31 cellular contexts compared by ENCODE assay signal in genomic region chr12:57159341-57159740, GRCh38. TPM values are rescaled to one million over a fixed set of nuclear protein-coding genes. Genes with fewer than 3 reads are reported as not detected.
DNase-seq lines count a peak whose midpoint lies in the region; ATAC-seq and TF ChIP-seq lines count a peak whose summit lies in the region.
"Had no signal": no experiment of that assay in that cellular context is flagged by ENCODE, and none has a peak within 500 bp of the region (broad histone marks: within the 10 kb centered on the region; RNA-seq: fewer than 3 reads in every experiment).

No MANE protein-coding gene starts in this region.

- H2AFZ ChIP-seq in neuronal stem cell (ENCODE audit: low read length) = no peak overlapping the region

- peak overlapping the region; percentile 27 for H3K23ac ChIP-seq in neuronal stem cell (ENCODE audit: low read depth, low read length, poor library complexity)

- H3K36me3 ChIP-seq in heart left ventricle = peaks cover 3 to 100% (median 98%) of the 10 kb centered on the region in 9 donors
- H3K36me3 ChIP-seq in neuronal stem cell (replicated peaks in 1 of 2; ENCODE audit: control insufficient read depth in 2 of 2, insufficient read depth in 2 of 2, low read length in 2 of 2) = peaks cover 65 to 100% of the 10 kb centered on the region in 2 donors
- H3K36me3 ChIP-seq: colonic mucosa had no signal

- H2BK12ac ChIP-seq in neuronal stem cell (ENCODE audit: low read length) = no peak overlapping the region

- no peak overlapping the region for H4K91ac ChIP-seq in neuronal stem cell (ENCODE audit: low read depth, low read length, poor library complexity)

- no peaks in the 10 kb centered on the region for H3K9me3 ChIP-seq in heart left ventricle
- H3K9me3 ChIP-seq in neuronal stem cell (replicated peaks in 1 of 2; ENCODE audit: control insufficient read depth in 2 of 2, insufficient read depth in 1 of 2, low read depth in 1 of 2, low read length in 2 of 2) = no peaks in the 10 kb centered on the region
- H3K9me3 ChIP-seq: colonic mucosa, heart right ventricle had no signal

- H2BK120ac ChIP-seq in neuronal stem cell (ENCODE audit: low read depth, low read length) = no peak overlapping the region

- CTCF ChIA-PET in RWPE1 (lab: Yijun Ruan, JAX) = interaction anchor here (0.9 kb wide), 1 partner anchor 16 kb away, joined by 4 read pairs; no protein-coding TSS in a partner anchor

- no peaks in the 10 kb centered on the region for H3K79me1 ChIP-seq in neuronal stem cell (ENCODE audit: low read depth, low read length)

- H3K4me2 ChIP-seq in neuronal stem cell (ENCODE audit: insufficient read depth, low read length, poor library complexity, severe bottlenecking) = no peak overlapping the region
- H3K4me2 ChIP-seq: smooth muscle cell had no signal

- intact Hi-C loops in heart left ventricle (cut with DNase I) = no loop called here

- H3K27ac ChIP-seq in RWPE1 (peak overlapping the region; percentile 3; the same call in 1 of the 2 replicates), heart left ventricle (peak overlapping the region in 5 of 12 donors; percentile 14 to 73 (median 40)), neuronal stem cell (replicated peaks; ENCODE audit: low read length) (no peak overlapping the region)
- H3K27ac ChIP-seq: colonic mucosa had no signal

- peaks cover 0 to 71% (median 0%) of the 10 kb centered on the region in 12 donors for H3K4me1 ChIP-seq in heart left ventricle
- peaks cover 1 to 3% of the 10 kb centered on the region in 2 donors for H3K4me1 ChIP-seq in neuronal stem cell (ENCODE audit: control insufficient read depth in 2 of 2, insufficient read depth in 1 of 2, low read depth in 1 of 2, low read length in 2 of 2)
- H3K4me1 ChIP-seq: colonic mucosa had no signal

- no peaks in the 10 kb centered on the region for H3K27me3 ChIP-seq in heart left ventricle
- H3K27me3 ChIP-seq in neuronal stem cell (ENCODE audit: control insufficient read depth in 3 of 3, insufficient read depth in 3 of 3, low read depth in 1 of 3, low read length in 3 of 3) = no peaks in the 10 kb centered on the region
- H3K27me3 ChIP-seq: colonic mucosa, heart right ventricle had no signal

- no peak for TF ChIP-seq POLR2A in heart left ventricle (IDR thresholded peaks at IDR 0.05)

- no peak overlapping the region for H3K4me3 ChIP-seq in heart left ventricle
- no peak overlapping the region for H3K4me3 ChIP-seq in neuronal stem cell (ENCODE audit: low read length in 2 of 2)
- H3K4me3 ChIP-seq: colonic mucosa, heart right ventricle, smooth muscle cell had no signal

- H2BK15ac ChIP-seq in neuronal stem cell (ENCODE audit: low read length) = no peak overlapping the region

- H3K14ac ChIP-seq in neuronal stem cell (ENCODE audit: low read length) = no peak overlapping the region

- ATAC-seq in heart left ventricle (peak; percentile 14 to 32 (median 20)), HG03457 (IDR thresholded peaks at IDR 0.05; ENCODE audit: unreplicated experiment) (no peak), GM18870 (IDR thresholded peaks at IDR 0.05; ENCODE audit: unreplicated experiment) (no peak)
- ATAC-seq: activated naive CD8-positive, alpha-beta T cell treated with anti-CD3 and anti-CD28 coated beads, Interleukin-2, amount 50 U/mL, for 24 hours; effector memory CD8-positive, alpha-beta T cell; HepG2; WTC11 had no signal

- 76 to 87% (median 84%) methylated on average over 4 of the region's 4 CpGs for whole genome bisulfite sequencing in heart left ventricle, 4 donors
- no CpG with 5 or more reads among the region's 4 CpGs for WGBS in neuronal stem cell (ENCODE audit: extremely low coverage in 2 of 2, insufficient read length in 2 of 2, insufficient replicate concordance in 1 of 2), 2 donors

- no peak overlapping the region for H4K8ac ChIP-seq in neuronal stem cell (ENCODE audit: low read depth, low read length)

- H2AK5ac ChIP-seq in neuronal stem cell (ENCODE audit: low read depth, low read length) = no peak overlapping the region

- no peak for TF ChIP-seq CTCF in RWPE1 (conservative IDR thresholded peaks at IDR 0.05; ENCODE audit: low read depth)
- no peak for TF ChIP-seq CTCF in heart left ventricle (IDR thresholded peaks at IDR 0.05)

- DNase-seq in CD1c-positive myeloid dendritic cell (ENCODE audit: extremely low spot score) (peak; percentile 40), RWPE1 (ENCODE audit: low spot score) (no peak), heart left ventricle (no peak), neuronal stem cell (ENCODE audit: low spot score) (no peak), D341Med (ENCODE audit: low spot score) (no peak), NCI-H187 treated with DMSO at 0.1 percent for 48 hours (lab: John Stamatoyannopoulos, UW) (no peak)
- DNase-seq: ACHN; activated CD4-positive, alpha-beta T cell treated with anti-CD3 and anti-CD28 coated beads, Interleukin-2, amount 10 ng/mL, durations not matched to agents 7 days and 5 days; activated naive CD8-positive, alpha-beta T cell treated with anti-CD3 and anti-CD28 coated beads, Interleukin-2, amount 50 U/mL, for 24 hours; activated T-cell treated with anti-CD3 and anti-CD28 coated beads, Interleukin-2, amount 50 U/mL, for 48 hours; colonic mucosa; effector memory CD8-positive, alpha-beta T cell; erythroblast; heart right ventricle; Kasumi-1; mammary epithelial cell; NCI-H526 treated with DMSO at 0.1 percent for 48 hours; nucleus accumbens; SIG-M5; stimulated activated CD4-positive, alpha-beta T cell treated with anti-CD3 and anti-CD28 coated beads, Interleukin-2, amount 100 ng/mL, for 24 hours had no signal

- H3K9ac ChIP-seq in neuronal stem cell (ENCODE audit: low read depth, low read length, poor library complexity) = peak overlapping the region; percentile 12

- no peak overlapping the region for H3K18ac ChIP-seq in neuronal stem cell (ENCODE audit: low read length)

- no peak overlapping the region for H3K4ac ChIP-seq in neuronal stem cell (ENCODE audit: low read length)

- POLR2A ChIA-PET in RWPE1 (lab: Yijun Ruan, JAX; ENCODE audit: low non-redundant PET) = interaction anchor here (0.7 kb wide), 1 partner anchor 34 kb away, joined by 3 read pairs; no protein-coding TSS in a partner anchor

- no peak overlapping the region for H2BK5ac ChIP-seq in neuronal stem cell (ENCODE audit: low read length)

RNA-seq across cellular contexts. Expression of gene LRP1-AS, which starts 11.9 kb away (rescaled TPM):
- not detected for total RNA-seq in heart left ventricle
- not detected for polyA plus RNA-seq in heart left ventricle
- polyA plus RNA-seq in neuronal stem cell (2013, experiment 1 of 2) = not detected
- not detected for polyA plus RNA-seq in neuronal stem cell (2013, experiment 2 of 2)
- total RNA-seq: activated CD4-positive, alpha-beta T cell treated with anti-CD3 and anti-CD28 coated beads, Interleukin-2, amount 10 ng/mL, durations not matched to agents 7 days and 5 days; colonic mucosa; Daoy; fibroblast of villous mesenchyme; heart right ventricle; HepG2; kidney epithelial cell; mammary epithelial cell; myocyte; pulmonary artery endothelial cell; smooth muscle cell; WTC11 had no signal
- polyA plus RNA-seq: BJ, heart right ventricle, mammary epithelial cell, smooth muscle cell had no signal

RNA-seq across cellular contexts. Expression of gene LRP1, which starts 31.1 kb away (rescaled TPM):
- total RNA-seq in heart left ventricle = 100 to 1,000 TPM in 4 of 9 donors, 10 to 100 TPM in 5; 51.5 to 316 (median 71.1) TPM
- polyA plus RNA-seq in heart left ventricle = 10 to 100 TPM; 23.0 to 31.5 TPM
- 13.3 TPM for polyA plus RNA-seq in neuronal stem cell (2013, experiment 1 of 2)
- polyA plus RNA-seq in neuronal stem cell (2013, experiment 2 of 2) = 12.4 TPM

RNA-seq across cellular contexts. Expression of gene STAT6, which starts 48.2 kb away (rescaled TPM):
- 10 to 100 TPM; 31.6 to 87.7 (median 37.6) TPM for total RNA-seq in heart left ventricle
- 10 to 100 TPM; 39.6 to 41.0 TPM for polyA plus RNA-seq in heart left ventricle
- 9.9 TPM for polyA plus RNA-seq in neuronal stem cell (2013, experiment 1 of 2)
- 8.0 TPM for polyA plus RNA-seq in neuronal stem cell (2013, experiment 2 of 2)

RNA-seq across cellular contexts. Expression of gene NXPH4, which starts 57.3 kb away (rescaled TPM):
- 1 to 10 TPM; 1.9 to 8.0 (median 3.2) TPM for total RNA-seq in heart left ventricle
- polyA plus RNA-seq in heart left ventricle = 1 to 10 TPM; 1.3 to 2.3 TPM
- 0.26 TPM for polyA plus RNA-seq in neuronal stem cell (2013, experiment 1 of 2)
- 0.29 TPM for polyA plus RNA-seq in neuronal stem cell (2013, experiment 2 of 2)
- total RNA-seq: HepG2 had no signal

Comparison
In these comparisons a context has a peak if more than half of its experiments do, and no peak if none do; other contexts are left out.
1. ATAC-seq: peak in heart left ventricle (4 of 4); none in HG03457 (single experiment) and GM18870 (single experiment).